ENCODE assay signal across 15 cellular contexts in genomic region chr15:49428392-49429095, GRCh38. TPM values are rescaled to one million over a fixed set of nuclear protein-coding genes. Genes with fewer than 3 reads are reported as not detected.
DNase-seq lines count a peak whose midpoint lies in the region; ATAC-seq and TF ChIP-seq lines count a peak whose summit lies in the region.
"Had no signal": no experiment of that assay in that cellular context is flagged by ENCODE, and none has a peak within 500 bp of the region (broad histone marks: within the 10 kb centered on the region; RNA-seq: fewer than 3 reads in every experiment).

No MANE protein-coding gene starts in this region.

- intact Hi-C loops in esophagus squamous epithelium (cut with DNase I) (no loop called here), right lobe of liver (cut with DNase I) (no loop called here)

- peak; percentile 95 to 99 (median 98) for ATAC-seq in right lobe of liver
- ATAC-seq in GM19452 (IDR thresholded peaks at IDR 0.05; ENCODE audit: unreplicated experiment): no peak
- ATAC-seq: activated CD8-positive, alpha-beta T cell treated with anti-CD3 and anti-CD28 coated beads, Interleukin-2, amount 10 ng/mL, durations not matched to agents 7 days and 5 days had no signal

- H3K27ac ChIP-seq in esophagus squamous epithelium (peak overlapping the region; percentile 25 to 80 (median 66)), right lobe of liver (no peak overlapping the region), suprapubic skin (peak overlapping the region; percentile 49)

- 53 to 65% methylated on average over 5 of the region's 5 CpGs for WGBS in esophagus squamous epithelium, 2 donors
- WGBS in right lobe of liver (ENCODE audit: insufficient coverage, low coverage, low lambda C conversion rate, missing lambda C conversion rate): 51% methylated on average over 5 of the region's 5 CpGs
- WGBS in suprapubic skin: 62% methylated on average over 5 of the region's 5 CpGs

- DNase-seq in GM04504 (ENCODE audit: low read depth) (peak; percentile 42), esophagus squamous epithelium (lab: John Stamatoyannopoulos, UW) (no peak), right lobe of liver (peak in 1 of 3 donors; percentile 41), suprapubic skin (ENCODE audit: low spot score in 2 of 2) (no peak), dedifferentiated amniotic fluid mesenchymal stem cell (ENCODE audit: extremely low spot score) (no peak), GOT3 (lab: John Stamatoyannopoulos, UW) (no peak)
- no peak for DNase-seq in activated CD8-positive, alpha-beta memory T cell treated with anti-CD3 and anti-CD28 coated beads for 24 hours
- DNase-seq: activated CD8-positive, alpha-beta T cell treated with anti-CD3 and anti-CD28 coated beads, Interleukin-2, amount 10 ng/mL, durations not matched to agents 7 days and 5 days; CD4-positive, CD25-positive, alpha-beta regulatory T cell; midbrain; NCI-H187; SHP77 treated with DMSO at 0.1 percent for 48 hours; stimulated activated CD4-positive, alpha-beta T cell treated with anti-CD3 and anti-CD28 coated beads, Interleukin-2, amount 100 ng/mL, for 48 hours had no signal

- H3K9me3 ChIP-seq in esophagus squamous epithelium (no peaks in the 10 kb centered on the region), right lobe of liver (no peaks in the 10 kb centered on the region), suprapubic skin (no peaks in the 10 kb centered on the region)

- H3K4me3 ChIP-seq in esophagus squamous epithelium (peak overlapping the region in 3 of 4 donors; percentile 9 to 63 (median 43)), right lobe of liver (no peak overlapping the region), suprapubic skin (peak overlapping the region; percentile 41)

- TF ChIP-seq POLR2A in esophagus squamous epithelium (IDR thresholded peaks at IDR 0.05) (no peak), right lobe of liver (IDR thresholded peaks at IDR 0.05) (no peak), suprapubic skin (IDR thresholded peaks at IDR 0.05) (peak in 1 of 2 donors; percentile 44)

- no peak for TF ChIP-seq CTCF in esophagus squamous epithelium (IDR thresholded peaks at IDR 0.05)
- TF ChIP-seq CTCF in right lobe of liver (IDR thresholded peaks at IDR 0.05): no peak
- no peak for TF ChIP-seq CTCF in suprapubic skin (IDR thresholded peaks at IDR 0.05)

- H3K36me3 ChIP-seq in esophagus squamous epithelium (no peaks in the 10 kb centered on the region), right lobe of liver (no peaks in the 10 kb centered on the region), suprapubic skin (no peaks in the 10 kb centered on the region)

- TF ChIP-seq EP300 in suprapubic skin (IDR thresholded peaks at IDR 0.05): no peak

- H3K27me3 ChIP-seq in esophagus squamous epithelium: no peaks in the 10 kb centered on the region
- H3K27me3 ChIP-seq in right lobe of liver: no peaks in the 10 kb centered on the region
- H3K27me3 ChIP-seq in suprapubic skin: no peaks in the 10 kb centered on the region

- H3K4me1 ChIP-seq in esophagus squamous epithelium (no peaks in the 10 kb centered on the region), right lobe of liver (peaks cover 0 to 9% (median 2%) of the 10 kb centered on the region in 4 donors), suprapubic skin (peaks cover 6% of the 10 kb centered on the region)

RNA-seq across cellular contexts. Expression of gene FGF7, which starts 5.5 kb away (rescaled TPM):
- total RNA-seq in esophagus squamous epithelium: 10 to 100 TPM in 2 of 4 donors, 1 to 10 TPM in 2; 1.1 to 29.4 (median 8.6) TPM
- total RNA-seq in right lobe of liver: 1 to 10 TPM in 1 of 6 experiments, under 1 TPM in 5; 0.09 to 1.0 (median 0.36) TPM
- 10 to 100 TPM in 3 of 4 donors, 1 to 10 TPM in 1; 5.5 to 24.1 (median 12.6) TPM for total RNA-seq in suprapubic skin
- total RNA-seq: CD4-positive, CD25-positive, alpha-beta regulatory T cell; Daoy had no signal

Comparison
In these comparisons a context has a peak if more than half of its experiments do, and no peak if none do; other contexts are left out.
1. H3K27ac ChIP-seq: peak in esophagus squamous epithelium (4 of 4) and suprapubic skin (single experiment); none in right lobe of liver (0 of 3).
2. H3K4me3 ChIP-seq: peak in esophagus squamous epithelium (3 of 4) and suprapubic skin (single experiment); none in right lobe of liver (0 of 3).